Comparison of ENCODE assay signal across 8 cellular contexts in genomic region chr12:53675701-53676607, GRCh38. TPM values are rescaled to one million over a fixed set of nuclear protein-coding genes. Genes with fewer than 3 reads are reported as not detected.
A peak's percentile ranks its signal among the peaks of the same experiment; 100 is the strongest.
DNase-seq lines count a peak whose midpoint lies in the region; ATAC-seq and TF ChIP-seq lines count a peak whose summit lies in the region.

Gene ATP5MC2, minus strand, starts transcription at chr12:53676083. Its CDS starts 3,469 bp downstream, at chr12:53672614.

- H3K27ac ChIP-seq in temporal lobe (ENCODE audit: low read depth, low read length): peak within 1 kb of the TSS; percentile 97

- H3K4me3 Mint-ChIP-seq in activated naive CD4-positive, alpha-beta T cell treated with anti-CD3 and anti-CD28 coated beads, Interleukin-2, amount 50 U/mL, for 24 hours: peak within 1 kb of the TSS; percentile 92

- peak; percentile 44 for TF ChIP-seq CTCF in GM12801 (IDR thresholded peaks at IDR 0.05; ENCODE audit: extremely low read depth, insufficient read length)

- ATAC-seq in HG02610 (IDR thresholded peaks at IDR 0.05; ENCODE audit: unreplicated experiment) (peak; percentile 96), SK-N-SH treated with all-trans-retinoic acid at 6 μM for 48 hours (peak; percentile 99)

- H3K27ac Mint-ChIP-seq in activated naive CD4-positive, alpha-beta T cell treated with anti-CD3 and anti-CD28 coated beads, Interleukin-2, amount 50 U/mL, for 24 hours: peak within 1 kb of the TSS; percentile 97

- peaks cover 29% of the 10 kb centered on the region for H3K4me1 Mint-ChIP-seq in activated naive CD4-positive, alpha-beta T cell treated with anti-CD3 and anti-CD28 coated beads, Interleukin-2, amount 50 U/mL, for 24 hours

- peaks cover 10% of the 10 kb centered on the region for H3K36me3 Mint-ChIP-seq in activated naive CD4-positive, alpha-beta T cell treated with anti-CD3 and anti-CD28 coated beads, Interleukin-2, amount 50 U/mL, for 24 hours

- H3K9me3 Mint-ChIP-seq in activated naive CD4-positive, alpha-beta T cell treated with anti-CD3 and anti-CD28 coated beads, Interleukin-2, amount 50 U/mL, for 24 hours: no peaks in the 10 kb centered on the region

- H3K27me3 Mint-ChIP-seq in activated naive CD4-positive, alpha-beta T cell treated with anti-CD3 and anti-CD28 coated beads, Interleukin-2, amount 50 U/mL, for 24 hours: peaks cover 10% of the 10 kb centered on the region

- DNase-seq in NCI-H1092 (lab: John Stamatoyannopoulos, UW) (peak; percentile 93), globus pallidus (ENCODE audit: low spot score) (peak; percentile 99), occipital lobe (lab: John Stamatoyannopoulos, UW) (peak; percentile 98)

TF ChIP-seq in SK-N-SH treated with all-trans-retinoic acid at 6 μM for 48 hours, 23 proteins besides CTCF, POLR2A, EP300 and RAD21:
- TF ChIP-seq BACH2 (CRISPR knock-in tag; IDR thresholded peaks at IDR 0.05; ENCODE audit: borderline replicate concordance): no peak
- TF ChIP-seq TSHZ2 (CRISPR knock-in tag; IDR thresholded peaks at IDR 0.05): no peak
- no peak for TF ChIP-seq TOX (CRISPR knock-in tag; IDR thresholded peaks at IDR 0.05; ENCODE audit: borderline replicate concordance)
- TF ChIP-seq GLIS3 (CRISPR knock-in tag; IDR thresholded peaks at IDR 0.05): no peak
- TF ChIP-seq ARNTL (CRISPR knock-in tag; IDR thresholded peaks at IDR 0.05; ENCODE audit: borderline replicate concordance, low read depth): no peak
- TF ChIP-seq ZFP30 (CRISPR knock-in tag; IDR thresholded peaks at IDR 0.05): no peak; the same call in 1 of the 2 replicates
- TF ChIP-seq CREB5 (CRISPR knock-in tag; IDR thresholded peaks at IDR 0.05; ENCODE audit: low read depth): no peak
- TF ChIP-seq ZNF70 (CRISPR knock-in tag; IDR thresholded peaks at IDR 0.05): peak; percentile 21; the same call in 1 of the 2 replicates
- TF ChIP-seq ZNF8 (CRISPR knock-in tag; IDR thresholded peaks at IDR 0.05): no peak
- TF ChIP-seq ZNF565 (CRISPR knock-in tag; conservative IDR thresholded peaks at IDR 0.05; ENCODE audit: low read depth): no peak; the same call in 1 of the 2 replicates
- no peak for TF ChIP-seq RARB (CRISPR knock-in tag; IDR thresholded peaks at IDR 0.05)
- no peak for TF ChIP-seq CSRNP3 (CRISPR knock-in tag; IDR thresholded peaks at IDR 0.05)
- TF ChIP-seq ZC3H10 (CRISPR knock-in tag; IDR thresholded peaks at IDR 0.05): no peak
- TF ChIP-seq ZFP3 (CRISPR knock-in tag; IDR thresholded peaks at IDR 0.05): peak; percentile 37
- TF ChIP-seq SNAI2 (CRISPR knock-in tag; IDR thresholded peaks at IDR 0.05): no peak
- no peak for TF ChIP-seq PPARA (CRISPR knock-in tag; IDR thresholded peaks at IDR 0.05; ENCODE audit: borderline replicate concordance)
- 0 out of 2 replicates have a peak, but pooled peaks have one; percentile 58 for TF ChIP-seq ESRRG (CRISPR knock-in tag; IDR thresholded peaks at IDR 0.05)
- TF ChIP-seq CSDC2 (CRISPR knock-in tag; IDR thresholded peaks at IDR 0.05): peak; percentile 84; the same call in 1 of the 2 replicates
- TF ChIP-seq ISL1 (CRISPR knock-in tag; IDR thresholded peaks at IDR 0.05): no peak; the same call in 1 of the 2 replicates
- peak; percentile 69; the same call in 1 of the 2 replicates for TF ChIP-seq OSR1 (CRISPR knock-in tag; IDR thresholded peaks at IDR 0.05)
- TF ChIP-seq PATZ1 (CRISPR knock-in tag; IDR thresholded peaks at IDR 0.05; ENCODE audit: borderline replicate concordance): no peak
- no peak for TF ChIP-seq POU6F1 (CRISPR knock-in tag; IDR thresholded peaks at IDR 0.05; ENCODE audit: borderline replicate concordance, low read depth)
- TF ChIP-seq TCF4 (CRISPR knock-in tag; IDR thresholded peaks at IDR 0.05; ENCODE audit: borderline replicate concordance): no peak

RNA-seq across cellular contexts. Expression of gene ATP5MC2, which starts in this region (rescaled TPM):
- total RNA-seq in occipital lobe: 61.8 TPM
- 41.6 TPM for total RNA-seq in temporal lobe

Comparison
In these comparisons a context has a peak if more than half of its experiments do, and no peak if none do; other contexts are left out.
1. Peak in every context shown above with its lines: DNase-seq, ATAC-seq and H3K27ac ChIP-seq.